In the genomic region with DNA sequence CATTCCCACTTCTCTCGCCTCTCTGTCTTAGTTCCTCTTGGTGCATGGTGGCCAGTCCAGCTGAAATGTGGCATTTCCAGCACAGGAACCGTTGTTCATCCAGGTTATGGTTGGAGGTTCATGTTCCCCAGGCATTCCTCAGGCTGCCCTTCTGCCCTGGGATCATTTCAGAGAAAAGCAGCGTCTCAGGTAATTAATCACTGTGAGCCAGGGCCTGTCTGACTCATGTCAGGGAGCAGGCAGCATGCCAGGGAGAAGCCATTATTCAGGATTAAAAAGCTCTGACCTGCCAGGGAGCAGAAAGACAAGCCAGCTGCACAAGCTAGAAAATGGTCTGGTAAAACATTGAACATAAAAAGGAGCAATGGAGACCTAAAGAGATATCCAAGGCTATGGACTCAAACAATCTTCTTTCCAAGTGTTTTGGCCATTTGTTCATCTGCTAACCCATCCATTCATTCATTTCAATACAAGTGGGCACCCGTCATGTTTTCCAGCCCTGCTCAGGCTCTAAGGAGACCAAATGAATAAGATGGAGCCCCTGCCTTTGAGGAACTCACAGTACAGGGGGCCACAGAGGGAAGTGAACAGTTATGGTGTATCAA, we compare ENCODE assay signal across 2 cellular contexts.
A peak's percentile ranks its signal among the peaks of the same experiment; 100 is the strongest.
TF ChIP-seq lines count a peak whose summit lies in the region.

No MANE protein-coding gene starts in this region.

TF ChIP-seq in HCT116, 20 proteins besides CTCF, POLR2A, EP300 and RAD21 (continued from another document):
- TF ChIP-seq, protein P1, sequence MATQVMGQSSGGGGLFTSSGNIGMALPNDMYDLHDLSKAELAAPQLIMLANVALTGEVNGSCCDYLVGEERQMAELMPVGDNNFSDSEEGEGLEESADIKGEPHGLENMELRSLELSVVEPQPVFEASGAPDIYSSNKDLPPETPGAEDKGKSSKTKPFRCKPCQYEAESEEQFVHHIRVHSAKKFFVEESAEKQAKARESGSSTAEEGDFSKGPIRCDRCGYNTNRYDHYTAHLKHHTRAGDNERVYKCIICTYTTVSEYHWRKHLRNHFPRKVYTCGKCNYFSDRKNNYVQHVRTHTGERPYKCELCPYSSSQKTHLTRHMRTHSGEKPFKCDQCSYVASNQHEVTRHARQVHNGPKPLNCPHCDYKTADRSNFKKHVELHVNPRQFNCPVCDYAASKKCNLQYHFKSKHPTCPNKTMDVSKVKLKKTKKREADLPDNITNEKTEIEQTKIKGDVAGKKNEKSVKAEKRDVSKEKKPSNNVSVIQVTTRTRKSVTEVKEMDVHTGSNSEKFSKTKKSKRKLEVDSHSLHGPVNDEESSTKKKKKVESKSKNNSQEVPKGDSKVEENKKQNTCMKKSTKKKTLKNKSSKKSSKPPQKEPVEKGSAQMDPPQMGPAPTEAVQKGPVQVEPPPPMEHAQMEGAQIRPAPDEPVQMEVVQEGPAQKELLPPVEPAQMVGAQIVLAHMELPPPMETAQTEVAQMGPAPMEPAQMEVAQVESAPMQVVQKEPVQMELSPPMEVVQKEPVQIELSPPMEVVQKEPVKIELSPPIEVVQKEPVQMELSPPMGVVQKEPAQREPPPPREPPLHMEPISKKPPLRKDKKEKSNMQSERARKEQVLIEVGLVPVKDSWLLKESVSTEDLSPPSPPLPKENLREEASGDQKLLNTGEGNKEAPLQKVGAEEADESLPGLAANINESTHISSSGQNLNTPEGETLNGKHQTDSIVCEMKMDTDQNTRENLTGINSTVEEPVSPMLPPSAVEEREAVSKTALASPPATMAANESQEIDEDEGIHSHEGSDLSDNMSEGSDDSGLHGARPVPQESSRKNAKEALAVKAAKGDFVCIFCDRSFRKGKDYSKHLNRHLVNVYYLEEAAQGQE (IDR thresholded peaks at IDR 0.05; ENCODE audit: low read depth), result no peak
- TF ChIP-seq EZH2 (IDR thresholded peaks at IDR 0.05) (no peak), SRF (IDR thresholded peaks at IDR 0.05; ENCODE audit: low read depth) (no peak), ZFX (IDR thresholded peaks at IDR 0.05) (no peak), SP1 (IDR thresholded peaks at IDR 0.05; ENCODE audit: low read depth) (peak; percentile 67), YY1 (IDR thresholded peaks at IDR 0.05; ENCODE audit: extremely low read depth, insufficient replicate concordance, low read depth, low read length) (peak; percentile 78), ELF1 (IDR thresholded peaks at IDR 0.05; ENCODE audit: borderline replicate concordance, low read depth) (no peak), ZNF274 (IDR thresholded peaks at IDR 0.05; ENCODE audit: low read depth, low read length) (no peak), FOSL1 (IDR thresholded peaks at IDR 0.05; ENCODE audit: low read depth) (peak; percentile 66), CBX3 (IDR thresholded peaks at IDR 0.05; ENCODE audit: low read depth) (peak; percentile 60; the same call in 1 of the 2 replicates), JUND (IDR thresholded peaks at IDR 0.05) (peak; percentile 76), CEBPB (IDR thresholded peaks at IDR 0.05; ENCODE audit: low read depth) (0 out of 2 replicates have a peak, but pooled peaks have one; percentile 36), POLR2AphosphoS5 (IDR thresholded peaks at IDR 0.05; ENCODE audit: low read depth, low read length) (peak; percentile 47; the same call in 1 of the 2 replicates)
- TF ChIP-seq, protein P2, sequence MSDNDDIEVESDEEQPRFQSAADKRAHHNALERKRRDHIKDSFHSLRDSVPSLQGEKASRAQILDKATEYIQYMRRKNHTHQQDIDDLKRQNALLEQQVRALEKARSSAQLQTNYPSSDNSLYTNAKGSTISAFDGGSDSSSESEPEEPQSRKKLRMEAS (IDR thresholded peaks at IDR 0.05), result peak; percentile 21; the same call in 1 of the 2 replicates
- TF ChIP-seq, protein P3, sequence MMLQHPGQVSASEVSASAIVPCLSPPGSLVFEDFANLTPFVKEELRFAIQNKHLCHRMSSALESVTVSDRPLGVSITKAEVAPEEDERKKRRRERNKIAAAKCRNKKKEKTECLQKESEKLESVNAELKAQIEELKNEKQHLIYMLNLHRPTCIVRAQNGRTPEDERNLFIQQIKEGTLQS (IDR thresholded peaks at IDR 0.05), result no peak
TF ChIP-seq in HCT116: peak in this region for 8.

TF ChIP-seq in WTC11, 78 proteins besides CTCF, POLR2A, EP300 and RAD21 (continued from another document):
- no peak for TF ChIP-seq ZNF532 (CRISPR knock-in tag; IDR thresholded peaks at IDR 0.05; ENCODE audit: borderline replicate concordance)
- no peak for TF ChIP-seq ZNF416 (CRISPR knock-in tag; IDR thresholded peaks at IDR 0.05)
- TF ChIP-seq CDX4 (CRISPR knock-in tag; IDR thresholded peaks at IDR 0.05; ENCODE audit: borderline replicate concordance), result no peak
- TF ChIP-seq TEAD4 (CRISPR knock-in tag; IDR thresholded peaks at IDR 0.05), result no peak
- TF ChIP-seq AFF4 (CRISPR knock-in tag; IDR thresholded peaks at IDR 0.05; ENCODE audit: borderline replicate concordance), result no peak
